ENCODE assay signal across 20 cellular contexts in the genomic region with DNA sequence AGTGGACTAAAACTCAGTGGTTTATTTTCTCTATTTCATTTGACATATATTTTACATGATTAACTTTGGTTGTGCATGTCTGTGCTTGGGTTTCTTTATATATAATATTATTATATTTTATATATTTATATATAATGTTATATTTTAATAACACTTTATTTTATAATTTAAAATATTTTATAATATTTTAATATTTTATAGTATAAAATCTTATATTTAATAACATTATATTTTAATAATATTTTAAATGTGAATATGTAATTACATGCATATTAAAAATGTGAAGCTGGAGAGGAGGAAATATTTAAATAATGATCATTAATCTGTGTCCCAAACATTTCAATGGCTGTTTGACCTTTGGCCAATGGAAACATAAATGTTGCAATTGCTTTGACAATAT.
DNase-seq lines count a peak whose midpoint lies in the region; ATAC-seq, FAIRE-seq and TF ChIP-seq lines count a peak whose summit lies in the region.
"Had no signal": no experiment of that assay in that cellular context is flagged by ENCODE, and none has a peak within 500 bp of the region (broad histone marks: within the 10 kb centered on the region; RNA-seq: fewer than 3 reads in every experiment).

No MANE protein-coding gene starts in this region.

- no peaks in the 10 kb centered on the region for H4K20me1 ChIP-seq in Karpas-422 (ENCODE audit: insufficient read depth, low read depth, low read length)
- H4K20me1 ChIP-seq: BLaER1 had no signal

- peak; percentile 93 for FAIRE-seq in kidney (lab: Jason Lieb, UNC)
- FAIRE-seq: GM12892, H1 had no signal

- 0 out of 2 replicates have a peak overlapping the region, but pooled peaks have one; percentile 60 for H2AFZ ChIP-seq in Karpas-422 (ENCODE audit: low read length)
- H2AFZ ChIP-seq: GM23248 had no signal

- DNase-seq in Karpas-422, result no peak
- no peak for DNase-seq in WTC11 (ENCODE audit: low spot score)
- no peak for DNase-seq in kidney
- DNase-seq in NOMO-1 treated with dmso at 0.1 percent for 144 hours (lab: John Stamatoyannopoulos, UW; ENCODE audit: unreplicated experiment), result no peak
- DNase-seq in DMS 273 (lab: John Stamatoyannopoulos, UW; ENCODE audit: unreplicated experiment), result no peak
- no peak for DNase-seq in activated naive CD4-positive, alpha-beta T cell treated with Interleukin-2 at 50 U/mL for 16 hours
- DNase-seq in activated T-cell treated with anti-CD3 and anti-CD28 coated beads, Interleukin-2, amount 50 U/mL, for 72 hours, result no peak
- DNase-seq: Caco-2; CD4-positive, CD25-positive, alpha-beta regulatory T cell; CD8-positive, alpha-beta T cell; DMS53; DMS79 treated with DMSO at 0.1 percent for 48 hours; GM23248; H7; HCEC 1CT had no signal

- H3K4me2 ChIP-seq in Karpas-422 (ENCODE audit: low read depth, low read length, poor library complexity, severe bottlenecking), result no peak overlapping the region
- H3K4me2 ChIP-seq: BLaER1 had no signal

- no peaks in the 10 kb centered on the region for H3K9me2 ChIP-seq in Karpas-422 (replicated peaks; ENCODE audit: insufficient read depth, low read length)

- H3K79me2 ChIP-seq in Karpas-422 (ENCODE audit: low read length), result no peaks in the 10 kb centered on the region

- TF ChIP-seq CTCF in WTC11 (IDR thresholded peaks at IDR 0.05), result no peak
- TF ChIP-seq CTCF in kidney (IDR thresholded peaks at IDR 0.05; ENCODE audit: borderline replicate concordance, extremely low read depth, insufficient read depth), result no peak

- H3K4me1 Mint-ChIP-seq in WTC11, result no peaks in the 10 kb centered on the region
- H3K4me1 Mint-ChIP-seq in activated T-cell treated with anti-CD3 and anti-CD28 coated beads, Interleukin-2, amount 50 U/mL, for 72 hours (ENCODE audit: low read depth), result no peaks in the 10 kb centered on the region
- H3K4me1 Mint-ChIP-seq: B cell; CD4-positive, CD25-positive, alpha-beta regulatory T cell had no signal

- H3K9me3 ChIP-seq in Karpas-422 (ENCODE audit: low read length) (peaks cover 13% of the 10 kb centered on the region), kidney (ENCODE audit: control insufficient read depth in 1 of 2, low read length in 2 of 2) (no peaks in the 10 kb centered on the region)
- H3K9me3 ChIP-seq: Caco-2 had no signal

- no peak overlapping the region for H3K27ac ChIP-seq in Karpas-422 (ENCODE audit: low read length)
- no peak overlapping the region for H3K27ac ChIP-seq in kidney (ENCODE audit: low read depth in 2 of 2, low read length in 2 of 2)
- H3K27ac ChIP-seq: BLaER1, C4-2B, GM23248 had no signal

- no peak overlapping the region for H3K9ac ChIP-seq in Karpas-422 (ENCODE audit: low read length)
- H3K9ac ChIP-seq in kidney (ENCODE audit: low read length in 2 of 2), result no peak overlapping the region
- H3K9ac ChIP-seq: BLaER1, GM23248 had no signal

- H3K27me3 ChIP-seq in Karpas-422 (ENCODE audit: low read length), result no peaks in the 10 kb centered on the region
- H3K27me3 ChIP-seq: BLaER1 had no signal

- H3K4me1 ChIP-seq in Karpas-422 (ENCODE audit: low read length) (peaks cover 8% of the 10 kb centered on the region; the same call in 1 of the 2 replicates), kidney (ENCODE audit: control insufficient read depth in 1 of 2, insufficient read depth in 1 of 2, low read depth in 1 of 2, low read length in 2 of 2) (no peaks in the 10 kb centered on the region)
- H3K4me1 ChIP-seq: BLaER1 had no signal

- POLR2A ChIA-PET in WTC11 (lab: Charles Lee), result no interaction called here

- H3K36me3 ChIP-seq in Karpas-422 (ENCODE audit: insufficient read depth, low read length), result no peaks in the 10 kb centered on the region; the same call in 1 of the 2 replicates
- no peaks in the 10 kb centered on the region for H3K36me3 ChIP-seq in kidney (ENCODE audit: control insufficient read depth in 1 of 2, insufficient read depth in 2 of 2, low read length in 2 of 2)
- H3K36me3 ChIP-seq: BLaER1 had no signal

- H3K4me3 Mint-ChIP-seq in WTC11, result no peak overlapping the region
- no peak overlapping the region for H3K4me3 Mint-ChIP-seq in activated T-cell treated with anti-CD3 and anti-CD28 coated beads, Interleukin-2, amount 50 U/mL, for 72 hours
- H3K4me3 Mint-ChIP-seq: B cell; CD4-positive, CD25-positive, alpha-beta regulatory T cell; CD8-positive, alpha-beta T cell had no signal

- peaks cover 15% of the 10 kb centered on the region; the same call in 1 of the 2 replicates for H3K9me3 Mint-ChIP-seq in WTC11
- peaks cover 3% of the 10 kb centered on the region in 2 donors for H3K9me3 Mint-ChIP-seq in activated T-cell treated with anti-CD3 and anti-CD28 coated beads, Interleukin-2, amount 50 U/mL, for 72 hours
- H3K9me3 Mint-ChIP-seq: CD8-positive, alpha-beta T cell had no signal

- H3K4me3 ChIP-seq in Karpas-422 (ENCODE audit: low read length), result no peak overlapping the region
- H3K4me3 ChIP-seq in kidney (ENCODE audit: low read length in 2 of 2), result no peak overlapping the region
- H3K4me3 ChIP-seq: BLaER1, GM23248 had no signal

- no peak overlapping the region for H3K27ac Mint-ChIP-seq in WTC11
- no peak overlapping the region for H3K27ac Mint-ChIP-seq in activated T-cell treated with anti-CD3 and anti-CD28 coated beads, Interleukin-2, amount 50 U/mL, for 72 hours
- H3K27ac Mint-ChIP-seq: B cell; CD4-positive, CD25-positive, alpha-beta regulatory T cell; CD8-positive, alpha-beta T cell had no signal

- ATAC-seq in WTC11, result no peak
- no peak for ATAC-seq in activated T-cell treated with anti-CD3 and anti-CD28 coated beads, Interleukin-2, amount 50 U/mL, for 72 hours (replicated peaks in 1 of 2)
- ATAC-seq: CD8-positive, alpha-beta T cell had no signal

- no peaks in the 10 kb centered on the region for H3K27me3 Mint-ChIP-seq in WTC11 (ENCODE audit: low read depth)
- H3K27me3 Mint-ChIP-seq in activated T-cell treated with anti-CD3 and anti-CD28 coated beads, Interleukin-2, amount 50 U/mL, for 72 hours (ENCODE audit: low read depth), result no peaks in the 10 kb centered on the region
- H3K27me3 Mint-ChIP-seq: B cell; CD4-positive, CD25-positive, alpha-beta regulatory T cell had no signal

- intact Hi-C loops in kidney (cut with DNase I), result no loop called here

- CTCF ChIA-PET in WTC11 (lab: Charles Lee), result no interaction called here

- no peaks in the 10 kb centered on the region for H3K36me3 Mint-ChIP-seq in WTC11
- H3K36me3 Mint-ChIP-seq in activated T-cell treated with anti-CD3 and anti-CD28 coated beads, Interleukin-2, amount 50 U/mL, for 72 hours (ENCODE audit: insufficient read depth in 2 of 2), result no peaks in the 10 kb centered on the region
- H3K36me3 Mint-ChIP-seq: CD4-positive, CD25-positive, alpha-beta regulatory T cell; CD8-positive, alpha-beta T cell had no signal

TF ChIP-seq in WTC11, 78 proteins besides CTCF, POLR2A, EP300 and RAD21:
- TF ChIP-seq HMGA2 (CRISPR knock-in tag; IDR thresholded peaks at IDR 0.05) (peak; percentile 95), NFATC4 (CRISPR knock-in tag; IDR thresholded peaks at IDR 0.05) (no peak)
